13 cellular contexts compared by ENCODE assay signal in the genomic region with DNA sequence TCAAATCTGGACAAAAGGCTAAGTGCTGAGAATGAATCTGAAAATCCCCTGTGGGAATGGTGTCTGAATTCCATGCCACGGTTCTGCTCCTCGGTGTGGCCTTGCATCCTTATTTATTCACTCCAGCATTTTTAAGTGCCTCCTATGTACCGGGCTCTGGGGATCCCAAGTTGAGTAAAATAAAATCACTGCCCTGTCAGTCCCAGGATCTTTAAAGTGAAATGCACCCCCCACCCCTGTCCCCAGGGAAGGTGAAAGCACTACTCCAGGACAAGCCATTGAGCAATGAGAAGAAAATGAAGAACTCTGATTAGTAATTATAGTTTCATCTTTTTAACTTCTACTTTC. TPM values are rescaled to one million over a fixed set of nuclear protein-coding genes. Genes with fewer than 3 reads are reported as not detected.
DNase-seq lines count a peak whose midpoint lies in the region; ATAC-seq, FAIRE-seq and TF ChIP-seq lines count a peak whose summit lies in the region.
"Had no signal": no experiment of that assay in that cellular context is flagged by ENCODE, and none has a peak within 500 bp of the region (broad histone marks: within the 10 kb centered on the region; RNA-seq: fewer than 3 reads in every experiment).

No MANE protein-coding gene starts in this region.

- TF ChIP-seq CTCF in Calu3 (IDR thresholded peaks at IDR 0.05; ENCODE audit: unreplicated experiment) = no peak
- TF ChIP-seq CTCF in adrenal gland (IDR thresholded peaks at IDR 0.05) = no peak
- TF ChIP-seq CTCF in pancreas (IDR thresholded peaks at IDR 0.05) = no peak

- no peak for FAIRE-seq in pancreas (lab: Jason Lieb, UNC)

- no peak for DNase-seq in Calu3
- DNase-seq in adrenal gland = peak in 1 of 7 donors; percentile 9
- DNase-seq in right cardiac atrium = peak in 1 of 3 donors; percentile 35
- no peak for DNase-seq in pancreas
- no peak for DNase-seq in NCI-H2107 treated with DMSO at 0.1 percent for 48 hours (lab: John Stamatoyannopoulos, UW; ENCODE audit: unreplicated experiment)
- DNase-seq in occipital lobe (lab: John Stamatoyannopoulos, UW) = no peak
- DNase-seq in cerebellar cortex (ENCODE audit: low spot score) = no peak
- DNase-seq in ecto neural progenitor cell (ENCODE audit: low spot score) = no peak
- DNase-seq: activated T-cell treated with anti-CD3 and anti-CD28 coated beads for 4 hours; AML-193; central memory CD4-positive, alpha-beta T cell; mesendoderm; NCI-H187 had no signal

- no peaks in the 10 kb centered on the region for H3K27me3 Mint-ChIP-seq in Calu3 (ENCODE audit: unreplicated experiment)

- no peaks in the 10 kb centered on the region for H3K9me3 Mint-ChIP-seq in Calu3 (ENCODE audit: low read depth, unreplicated experiment)

- peaks cover 49% of the 10 kb centered on the region for H3K36me3 Mint-ChIP-seq in Calu3 (ENCODE audit: insufficient read depth, unreplicated experiment)

- H3K27me3 ChIP-seq in adrenal gland (no peaks in the 10 kb centered on the region), right cardiac atrium (ENCODE audit: control insufficient read depth, insufficient read depth) (no peaks in the 10 kb centered on the region), pancreas (no peaks in the 10 kb centered on the region)

- 32 to 69% (median 46%) methylated on average over 3 of the region's 3 CpGs for WGBS in adrenal gland, 4 donors
- WGBS in right cardiac atrium = 38% methylated on average over 3 of the region's 3 CpGs
- WGBS in pancreas, 2 donors = 8 to 13% methylated on average over 3 of the region's 3 CpGs

- intact Hi-C loops in Calu3 (cut with micrococcal nuclease; ENCODE audit: unreplicated experiment) (loop anchor here (2.0 to 5.0 kb wide), 2 partner anchors 37 to 79 kb away; no protein-coding TSS in a partner anchor), adrenal gland (cut with DNase I) (loop anchor here in 1 of 2 donors (10.0 kb wide), 1 partner anchor 75 kb away; no protein-coding TSS in a partner anchor), right cardiac atrium (cut with DNase I) (loop anchor here in 2 of 4 donors (10.0 kb wide), 1 partner anchor 75 kb away; no protein-coding TSS in a partner anchor), pancreas (cut with DNase I) (loop anchor here (10.0 kb wide), 1 partner anchor 95 kb away; no protein-coding TSS in a partner anchor)

- H3K4me3 Mint-ChIP-seq in Calu3 (ENCODE audit: low read depth, unreplicated experiment) = peak overlapping the region; percentile 88

- H3K27ac Mint-ChIP-seq in Calu3 (ENCODE audit: unreplicated experiment) = peak overlapping the region; percentile 96

- no peaks in the 10 kb centered on the region for H3K9me3 ChIP-seq in adrenal gland (replicated peaks in 1 of 3)
- no peaks in the 10 kb centered on the region for H3K9me3 ChIP-seq in right cardiac atrium (ENCODE audit: control insufficient read depth, low read length)
- H3K9me3 ChIP-seq in pancreas = no peaks in the 10 kb centered on the region

- no peak for ATAC-seq in right cardiac atrium
- ATAC-seq in pancreas = no peak

- H3K36me3 ChIP-seq in adrenal gland (replicated peaks in 1 of 2) = no peaks in the 10 kb centered on the region
- no peaks in the 10 kb centered on the region for H3K36me3 ChIP-seq in pancreas

- H3K27ac ChIP-seq in adrenal gland (peak overlapping the region in 4 of 5 donors; percentile 33 to 80 (median 69)), right cardiac atrium (ENCODE audit: low read length) (peak overlapping the region; percentile 28), pancreas (peak overlapping the region; percentile 80 to 95 (median 94))

- TF ChIP-seq POLR2A in adrenal gland (IDR thresholded peaks at IDR 0.05) = no peak

- CTCF ChIA-PET in Calu3 (lab: Charles Lee) = no interaction called here

- BruUV-seq in Calu3 (replicated peaks; lab: Mats Ljungman, UMichigan) = TSS peak; percentile 55

- H3K4me1 ChIP-seq in adrenal gland (replicated peaks in 1 of 2) = peaks cover 28 to 67% of the 10 kb centered on the region in 2 donors
- H3K4me1 ChIP-seq in right cardiac atrium (ENCODE audit: control insufficient read depth, insufficient read depth, low read length) = peaks cover 4% of the 10 kb centered on the region
- peaks cover 21 to 31% (median 30%) of the 10 kb centered on the region in 3 donors for H3K4me1 ChIP-seq in pancreas

- H3K4me3 ChIP-seq in adrenal gland (peak overlapping the region in 1 of 4 donors; percentile 30), right cardiac atrium (ENCODE audit: low read length) (peak overlapping the region; percentile 78), pancreas (peak overlapping the region; percentile 70 to 100 (median 80))

- peaks cover 42% of the 10 kb centered on the region for H3K4me1 Mint-ChIP-seq in Calu3 (ENCODE audit: low read depth, unreplicated experiment)

RNA-seq across cellular contexts. Expression of gene LGR4, which starts 3.3 kb away (rescaled TPM):
- total RNA-seq in Calu3 (2022) (50.0 and 51.4 TPM in 2 replicates), adrenal gland (10 to 100 TPM; 17.3 to 78.3 (median 44.6) TPM), right cardiac atrium (10 to 100 TPM; 41.0 to 50.6 (median 42.9) TPM), pancreas (10 to 100 TPM; 44.4 to 73.0 (median 57.5) TPM), occipital lobe (19.0 TPM)
- polyA plus RNA-seq in adrenal gland (10 to 100 TPM in 1 of 3 donors, 1 to 10 TPM in 2; 7.3 to 36.8 (median 9.9) TPM), right cardiac atrium (16.0 TPM), pancreas (10 to 100 TPM; 23.4 to 27.0 TPM)

RNA-seq across cellular contexts. Expression of gene LIN7C, which starts 37.3 kb away (rescaled TPM):
- 43.7 and 46.4 TPM in 2 replicates for total RNA-seq in Calu3 (2022)
- total RNA-seq in adrenal gland = 10 to 100 TPM; 25.5 to 53.4 (median 41.3) TPM
- 10 to 100 TPM in 1 of 3 donors, 1 to 10 TPM in 2; 7.2 to 20.3 (median 7.8) TPM for polyA plus RNA-seq in adrenal gland
- total RNA-seq in right cardiac atrium = 10 to 100 TPM; 18.0 to 25.2 (median 19.8) TPM
- polyA plus RNA-seq in right cardiac atrium = 7.6 TPM
- total RNA-seq in pancreas = 10 to 100 TPM; 10.7 to 22.1 (median 17.0) TPM
- 1 to 10 TPM; 5.1 to 8.6 TPM for polyA plus RNA-seq in pancreas
- 283 TPM for total RNA-seq in occipital lobe

Comparison
In these comparisons a context has a peak if more than half of its experiments do, and no peak if none do; other contexts are left out.
1. H3K27ac ChIP-seq: peak in every context shown above with its lines; median percentile 94 in pancreas; 69 in adrenal gland; 28 in right cardiac atrium.